ENCODE assay signal across 17 cellular contexts in genomic region chr10:47256753-47257336, GRCh38. TPM values are rescaled to one million over a fixed set of nuclear protein-coding genes. Genes with fewer than 3 reads are reported as not detected.
A peak's percentile ranks its signal among the peaks of the same experiment; 100 is the strongest.
DNase-seq lines count a peak whose midpoint lies in the region; ATAC-seq, FAIRE-seq and TF ChIP-seq lines count a peak whose summit lies in the region.
"Had no signal": no experiment of that assay in that cellular context is flagged by ENCODE, and none has a peak within 500 bp of the region (broad histone marks: within the 10 kb centered on the region; RNA-seq: fewer than 3 reads in every experiment).

No MANE protein-coding gene starts in this region.

- H3K9me3 Mint-ChIP-seq in activated T-cell treated with anti-CD3 and anti-CD28 coated beads, Interleukin-2, amount 50 U/mL, for 24 hours: peaks cover 12% of the 10 kb centered on the region
- H3K9me3 Mint-ChIP-seq: brain had no signal

- POLR2A ChIA-PET in GM12878 (lab: Charles Lee): no interaction called here

- H3K9me3 ChIP-seq in GM12878 (replicated peaks; ENCODE audit: control insufficient read depth, insufficient read depth, low read length) (no peaks in the 10 kb centered on the region; the same call in 2 of the 3 replicates), aorta (ENCODE audit: control insufficient read depth, low read length) (no peaks in the 10 kb centered on the region)
- H3K9me3 ChIP-seq: ovary, upper lobe of right lung had no signal

- WGBS in GM12878 (ENCODE audit: insufficient coverage, insufficient replicate concordance, low lambda C conversion rate, missing lambda C conversion rate): 34% methylated on average over 4 of the region's 4 CpGs
- 82 to 87% methylated on average over 4 of the region's 4 CpGs for WGBS in aorta, 2 donors

- H3K27me3 Mint-ChIP-seq in activated T-cell treated with anti-CD3 and anti-CD28 coated beads, Interleukin-2, amount 50 U/mL, for 24 hours: no peaks in the 10 kb centered on the region

- ATAC-seq in GM12878 (peak; percentile 9; the same call in 1 of the 3 replicates), GM21619 (IDR thresholded peaks at IDR 0.05; ENCODE audit: unreplicated experiment) (no peak), HG03439 (IDR thresholded peaks at IDR 0.05; ENCODE audit: unreplicated experiment) (no peak), aorta (ENCODE audit: low FRiP score) (no peak)
- ATAC-seq in stimulated activated naive CD8-positive, alpha-beta T cell treated with anti-CD3 and anti-CD28 coated beads, Interleukin-15, Interleukin-2, amounts not matched to agents 100 U/mL and 50 U/mL, for 24 hours: peak; percentile 22

- intact Hi-C loops in GM12878 (cut with micrococcal nuclease; ENCODE audit: unreplicated experiment): no loop called here
- intact Hi-C loops in aorta (cut with DNase I): loop anchor here in 1 of 2 donors (5.0 kb wide), 1 partner anchor 150 kb away; no protein-coding TSS in a partner anchor

- H2AFZ ChIP-seq in GM12878 (ENCODE audit: control insufficient read depth, low read depth, low read length): no peak overlapping the region

- BruUV-seq in GM12878 (replicated peaks; lab: Mats Ljungman, UMichigan): no TSS peak

- FAIRE-seq in GM12878 (lab: Jason Lieb, UNC): no peak
- FAIRE-seq: GM12891 had no signal

- H3K27me3 ChIP-seq in GM12878 (replicated peaks in 1 of 2; ENCODE audit: control insufficient read depth in 2 of 2, insufficient read depth in 2 of 2, low read length in 1 of 2): no peaks in the 10 kb centered on the region; a peak in 2 of 4 replicates
- H3K27me3 ChIP-seq in aorta (ENCODE audit: control insufficient read depth in 1 of 2, insufficient read depth in 2 of 2, low read length in 1 of 2): no peaks in the 10 kb centered on the region
- H3K27me3 ChIP-seq: ovary, upper lobe of right lung had no signal

- DNase-seq in activated T-cell treated with anti-CD3 and anti-CD28 coated beads, Interleukin-2, amount 50 U/mL, for 24 hours: no peak
- DNase-seq in activated T-cell treated with anti-CD3 and anti-CD28 coated beads, Interleukin-2, amount 50 U/mL, for 1 hour: no peak
- DNase-seq in NOMO-1 treated with DMSO at 0.1 percent for 48 hours (lab: John Stamatoyannopoulos, UW; ENCODE audit: unreplicated experiment) (peak; percentile 43), GM12878 (ENCODE audit: low read depth, low spot score) (no peak), aorta (no peak)
- peak; percentile 43 for DNase-seq in stimulated activated naive CD8-positive, alpha-beta T cell treated with anti-CD3 and anti-CD28 coated beads, Interleukin-15, Interleukin-2, amounts not matched to agents 100 U/mL and 50 U/mL, for 24 hours
- DNase-seq: activated T-cell treated with anti-CD3 and anti-CD28 coated beads for 4 hours; effector CD8-positive, alpha-beta T cell; foreskin melanocyte; NCI-H1930; NCI-H69; ovary; upper lobe of right lung had no signal

- no peak for TF ChIP-seq RAD21 in GM12878 (IDR thresholded peaks at IDR 0.05; ENCODE audit: insufficient read depth, low read depth, low read length)

- H3K27ac ChIP-seq in GM12878 (ENCODE audit: control insufficient read depth, insufficient read depth): no peak overlapping the region
- H3K27ac ChIP-seq in aorta (ENCODE audit: low read depth in 1 of 2, low read length in 2 of 2): no peak overlapping the region
- H3K27ac ChIP-seq: ovary, upper lobe of right lung had no signal

- no peak overlapping the region for H3K9ac ChIP-seq in GM12878 (ENCODE audit: control insufficient read depth, insufficient read depth, low read length)

- in situ Hi-C loops in GM12878 (cut with MboI): no loop called here

- H3K4me3 ChIP-seq in GM12878 (no peak overlapping the region), aorta (ENCODE audit: low read length in 2 of 2) (no peak overlapping the region)
- H3K4me3 ChIP-seq: ovary, upper lobe of right lung had no signal

- peaks cover 21% of the 10 kb centered on the region for H3K4me1 ChIP-seq in GM12878 (ENCODE audit: control insufficient read depth, insufficient read depth, low read length)
- no peaks in the 10 kb centered on the region for H3K4me1 ChIP-seq in aorta (ENCODE audit: control insufficient read depth in 1 of 2, insufficient read depth in 2 of 2, low read length in 2 of 2)
- H3K4me1 ChIP-seq: upper lobe of right lung had no signal

- RAD21 ChIA-PET in GM12878 (lab: Charles Lee; ENCODE audit: unreplicated experiment): interaction anchor here (1.6 kb wide), 1 partner anchor 10 kb away, joined by 4 read pairs; no protein-coding TSS in a partner anchor

- TF ChIP-seq EP300 in GM12878 (IDR thresholded peaks at IDR 0.05; ENCODE audit: borderline replicate concordance in 1 of 2, control insufficient read depth in 1 of 2, low read depth in 2 of 2, low read length in 2 of 2): no peak

- H3K4me1 Mint-ChIP-seq in activated T-cell treated with anti-CD3 and anti-CD28 coated beads, Interleukin-2, amount 50 U/mL, for 24 hours (ENCODE audit: low read depth): peaks cover 79% of the 10 kb centered on the region

- no peak for TF ChIP-seq POLR2A in GM12878 (IDR thresholded peaks at IDR 0.05; ENCODE audit: low read depth, low read length)

- H3K36me3 ChIP-seq in GM12878 (ENCODE audit: control insufficient read depth in 2 of 2, insufficient read depth in 2 of 2, low read length in 1 of 2): no peaks in the 10 kb centered on the region
- no peaks in the 10 kb centered on the region for H3K36me3 ChIP-seq in aorta (ENCODE audit: control insufficient read depth in 1 of 2, insufficient read depth in 2 of 2, low read length in 1 of 2)
- H3K36me3 ChIP-seq: ovary, upper lobe of right lung had no signal

- H3K36me3 Mint-ChIP-seq in activated T-cell treated with anti-CD3 and anti-CD28 coated beads, Interleukin-2, amount 50 U/mL, for 24 hours (ENCODE audit: low read depth): peaks cover 7% of the 10 kb centered on the region
- H3K36me3 Mint-ChIP-seq: brain had no signal

- CTCF ChIA-PET in GM12878 (lab: Yijun Ruan, JAX): interaction anchor here (1.5 kb wide), 1 partner anchor 209 kb away, joined by 3 read pairs; no protein-coding TSS in a partner anchor

- peak overlapping the region; percentile 14 for H3K4me3 Mint-ChIP-seq in activated T-cell treated with anti-CD3 and anti-CD28 coated beads, Interleukin-2, amount 50 U/mL, for 24 hours
- H3K4me3 Mint-ChIP-seq: brain had no signal

- no peak for TF ChIP-seq CTCF in GM12878 (IDR thresholded peaks at IDR 0.05 in 2 of 3, conservative IDR thresholded peaks at IDR 0.05 in 1 of 3; ENCODE audit: control insufficient read depth in 2 of 3, extremely low read depth in 1 of 3, insufficient read depth in 1 of 3, low read depth in 3 of 3, low read length in 3 of 3)

- SMC1A ChIA-PET in GM12878 (lab: Charles Lee; ENCODE audit: uncharacterized antibody, unreplicated experiment): interaction anchor here (1.0 kb wide), 1 partner anchor 9 kb away, joined by 4 read pairs; no protein-coding TSS in a partner anchor

- no peak overlapping the region for H3K4me2 ChIP-seq in GM12878 (ENCODE audit: control insufficient read depth, insufficient read depth)

- no peaks in the 10 kb centered on the region for H4K20me1 ChIP-seq in GM12878 (ENCODE audit: control insufficient read depth, insufficient read depth)

- no peaks in the 10 kb centered on the region for H3K79me2 ChIP-seq in GM12878 (ENCODE audit: control insufficient read depth, insufficient read depth, low read length)

- H3K27ac Mint-ChIP-seq in activated T-cell treated with anti-CD3 and anti-CD28 coated beads, Interleukin-2, amount 50 U/mL, for 24 hours: peak overlapping the region; percentile 90
- H3K27ac Mint-ChIP-seq: brain had no signal

TF ChIP-seq in GM12878, 131 proteins besides CTCF, POLR2A, EP300 and RAD21:
- TF ChIP-seq SREBF2 (IDR thresholded peaks at IDR 0.05; ENCODE audit: low read length) (0 out of 2 replicates have a peak, but pooled peaks have one; percentile 24), ETV6 (conservative IDR thresholded peaks at IDR 0.05 in 1 of 2, IDR thresholded peaks at IDR 0.05 in 1 of 2; ENCODE audit: borderline replicate concordance in 1 of 2, low read depth in 1 of 2) (no peak)

RNA-seq across cellular contexts. Expression of gene GDF10, which starts 43.2 kb away (rescaled TPM):
- not detected in 2 replicates for total RNA-seq in GM12878 (2013; cell fraction: nucleolus; rRNA removed)
- total RNA-seq in GM12878 (2014; rRNA removed): not detected in 2 replicates
- total RNA-seq in GM12878 (2014; rRNA removed; fragmentation: Illumina TruSeq; extraction: Trizol): not detected in 2 replicates
- total RNA-seq in GM12878 (2021): not detected in 2 replicates
- not detected for polyA plus RNA-seq in GM12878 (2011; ENCODE audit: low read depth)
- polyA plus RNA-seq in GM12878 (2011; rRNA removed): not detected in 2 replicates
- not detected in 2 replicates for polyA plus RNA-seq in GM12878 (2011; cell fraction: cytosol; rRNA removed)
- polyA plus RNA-seq in GM12878 (2011; cell fraction: nucleus; rRNA removed): not detected in 2 replicates
- not detected in 2 replicates for polyA plus RNA-seq in GM12878 (2012)
- not detected in 2 replicates for polyA plus RNA-seq in GM12878 (2014; fragmentation: Illumina TruSeq; extraction: Trizol)
- polyA plus RNA-seq in GM12878 (2014; fragmentation: Nextera tagmentation; extraction: Ambion mirVana): not detected
- polyA plus RNA-seq in GM12878 (2014; rRNA removed): not detected in 2 replicates
- polyA plus RNA-seq in GM12878 (2016; fragmentation: Nextera tagmentation; extraction: Ambion mirVana): not detected
- polyA minus RNA-seq in GM12878 (2011; rRNA and poly(A)+ RNA removed): not detected in 2 replicates
- polyA minus RNA-seq in GM12878 (2011; cell fraction: cytosol; rRNA and poly(A)+ RNA removed): not detected in 2 replicates
- not detected in 2 replicates for polyA minus RNA-seq in GM12878 (2011; cell fraction: nucleus; rRNA and poly(A)+ RNA removed)
- 10 to 100 TPM in 1 of 2 donors, 1 to 10 TPM in 1; 3.8 to 27.5 TPM for total RNA-seq in aorta
- polyA plus RNA-seq in aorta: under 1 TPM in 1 of 2 donors, not detected in 1; 0.10 TPM

Comparison
In these comparisons a context has a peak if more than half of its experiments do, and no peak if none do; other contexts are left out.
1. DNase-seq: peak in NOMO-1 treated with DMSO at 0.1 percent for 48 hours (single experiment) and stimulated activated naive CD8-positive, alpha-beta T cell treated with anti-CD3 and anti-CD28 coated beads, Interleukin-15, Interleukin-2, amounts not matched to agents 100 U/mL and 50 U/mL, for 24 hours (single experiment); none in activated T-cell treated with anti-CD3 and anti-CD28 coated beads, Interleukin-2, amount 50 U/mL, for 24 hours (single experiment), activated T-cell treated with anti-CD3 and anti-CD28 coated beads, Interleukin-2, amount 50 U/mL, for 1 hour (single experiment), GM12878 (single experiment) and aorta (0 of 2).
2. ATAC-seq: peak in GM12878 (single experiment) and stimulated activated naive CD8-positive, alpha-beta T cell treated with anti-CD3 and anti-CD28 coated beads, Interleukin-15, Interleukin-2, amounts not matched to agents 100 U/mL and 50 U/mL, for 24 hours (single experiment); none in GM21619 (single experiment), HG03439 (single experiment) and aorta (single experiment).
3. RNA of gene GDF10, which starts 43.2 kb away (total RNA-seq): 3.8 to 27.5 TPM in aorta; not detected in GM12878; every median in the first group is over 4 times any median in the second.